16 cellular contexts compared by ENCODE assay signal in the genomic region with DNA sequence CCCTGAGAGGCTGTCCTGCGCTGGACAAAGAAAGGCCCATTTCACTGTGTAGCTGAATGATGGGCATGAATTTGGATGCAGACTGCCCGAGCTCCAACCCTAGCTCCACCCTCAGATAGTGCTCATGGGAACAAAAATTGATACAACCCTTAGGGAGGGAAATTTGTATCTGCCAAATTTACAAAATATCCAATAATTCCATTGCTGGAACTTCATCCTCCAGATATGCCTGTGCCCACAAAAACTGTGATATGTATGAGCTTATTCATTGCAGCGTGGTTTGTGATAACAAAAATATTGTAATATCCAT. TPM values are rescaled to one million over a fixed set of nuclear protein-coding genes. Genes with fewer than 3 reads are reported as not detected.
DNase-seq lines count a peak whose midpoint lies in the region; ATAC-seq, FAIRE-seq and TF ChIP-seq lines count a peak whose summit lies in the region.
"Had no signal": no experiment of that assay in that cellular context is flagged by ENCODE, and none has a peak within 500 bp of the region (broad histone marks: within the 10 kb centered on the region; RNA-seq: fewer than 3 reads in every experiment).

No MANE protein-coding gene starts in this region.

- H3K4me1 ChIP-seq in PC-3 (ENCODE audit: insufficient read depth, low read length) (0 out of 2 replicates have a peak, but pooled peaks cover 4% of the 10 kb centered on the region), H1 (replicated peaks in 1 of 4; ENCODE audit: control insufficient read depth in 3 of 4, insufficient read depth in 4 of 4, low read length in 3 of 4) (peaks cover 0 to 2% (median 0%) of the 10 kb centered on the region in 4 experiments; a peak in 3 of 7 replicates), uterus (no peaks in the 10 kb centered on the region)

- intact Hi-C loops in PC-3 (cut with micrococcal nuclease), result loop anchor here (2.0 kb wide), 1 partner anchor 55 kb away; a partner anchor contains a TSS
- intact Hi-C loops in left colon (cut with DNase I, micrococcal nuclease), result no loop called here
- intact Hi-C loops in activated T-helper 2 cell treated with anti-CD3 and anti-CD28 coated beads, Interferon-gamma antibody, Interleukin-2, Interleukin-4, amounts not matched to agents 10 μg/mL and 5 μg/mL and 100 μg/mL, durations not matched to agents 14 hours and 24 hours and 36 hours (cut with micrococcal nuclease), result no loop called here
- intact Hi-C loops in uterus (cut with DNase I; ENCODE audit: low total_unique reads), result no loop called here

- no peaks in the 10 kb centered on the region for H3K79me2 ChIP-seq in PC-3 (ENCODE audit: low read length)
- no peaks in the 10 kb centered on the region for H3K79me2 ChIP-seq in H1 (ENCODE audit: control insufficient read depth in 1 of 2, insufficient read depth in 2 of 2, low read length in 2 of 2)

- no peaks in the 10 kb centered on the region for H3K9me2 ChIP-seq in PC-3 (replicated peaks; ENCODE audit: low read length)

- H3K9ac ChIP-seq in PC-3 (ENCODE audit: low read length) (no peak overlapping the region), H1 (replicated peaks in 1 of 4; ENCODE audit: extremely low read depth in 1 of 4, low read depth in 3 of 4, low read length in 3 of 4) (no peak overlapping the region)

- no peak overlapping the region for H3K4me3 Mint-ChIP-seq in type B pancreatic cell
- H3K4me3 Mint-ChIP-seq in activated T-helper 2 cell treated with anti-CD3 and anti-CD28 coated beads, Interferon-gamma antibody, Interleukin-2, Interleukin-4, amounts not matched to agents 10 μg/mL and 5 μg/mL and 100 μg/mL, durations not matched to agents 14 hours and 24 hours and 36 hours (ENCODE audit: low read depth), result no peak overlapping the region
- H3K4me3 Mint-ChIP-seq: CD14-positive monocyte, T-cell had no signal

- TF ChIP-seq POLR2A in H1 (IDR thresholded peaks at IDR 0.05; ENCODE audit: control extremely low read depth in 1 of 2, low read depth in 2 of 2, low read length in 2 of 2), result no peak
- no peak for TF ChIP-seq POLR2A in uterus (IDR thresholded peaks at IDR 0.05)

- no TSS peak for BruUV-seq in PC-3 (replicated peaks; lab: Mats Ljungman, UMichigan)

- no peak for ATAC-seq in PC-3
- no peak for ATAC-seq in left colon
- ATAC-seq: T-cell had no signal

- no peak for DNase-seq in PC-3
- DNase-seq in H1 (ENCODE audit: low read depth in 1 of 2, low spot score in 2 of 2), result no peak
- DNase-seq in type B pancreatic cell (ENCODE audit: extremely low spot score, unreplicated experiment), result no peak
- no peak for DNase-seq in left colon
- DNase-seq in activated T-helper 2 cell treated with anti-CD3 and anti-CD28 coated beads, Interferon-gamma antibody, Interleukin-2, Interleukin-4, amounts not matched to agents 10 μg/mL and 5 μg/mL and 100 μg/mL, durations not matched to agents 14 hours and 24 hours and 36 hours (ENCODE audit: low spot score), result no peak
- no peak for DNase-seq in uterus
- DNase-seq: AML-193, DMS79 treated with DMSO at 0.1 percent for 48 hours, NCI-H187 treated with DMSO at 0.1 percent for 48 hours, NCI-H524 treated with DMSO at 0.1 percent for 48 hours, SHP77 treated with DMSO at 0.1 percent for 48 hours, T-cell had no signal

- CTCF ChIA-PET in PC-3 (lab: Charles Lee) (no interaction called here), H1 (lab: Charles Lee; ENCODE audit: partially characterized antibody) (interaction anchor here (1.0 to 8.6 kb wide), 26 partner anchors 8 to 130 kb away, joined by 3 to 90 read pairs (median 6); a partner anchor contains a TSS)

- H2BK120ac ChIP-seq in H1 (replicated peaks; ENCODE audit: low read depth, low read length), result no peak overlapping the region

- no peak overlapping the region for H4K8ac ChIP-seq in H1 (ENCODE audit: extremely low read depth, insufficient read depth, low read length)

- H3K56ac ChIP-seq in H1 (replicated peaks; ENCODE audit: insufficient read length, low read depth, low read length), result no peak overlapping the region

- peak; percentile 1; the same call in 1 of the 2 replicates for TF ChIP-seq CTCF in LNCAP (IDR thresholded peaks at IDR 0.05)
- TF ChIP-seq CTCF in PC-3 (conservative IDR thresholded peaks at IDR 0.05; ENCODE audit: low read depth, low read length), result no peak
- no peak for TF ChIP-seq CTCF in H1 (IDR thresholded peaks at IDR 0.05; ENCODE audit: control extremely low read depth in 1 of 3, insufficient read depth in 1 of 3, low read depth in 1 of 3, low read length in 3 of 3)
- peak; percentile 4 for TF ChIP-seq CTCF in type B pancreatic cell (conservative IDR thresholded peaks at IDR 0.05)
- no peak for TF ChIP-seq CTCF in uterus (IDR thresholded peaks at IDR 0.05)

- H2BK5ac ChIP-seq in H1 (ENCODE audit: low read depth, low read length), result no peak overlapping the region

- H2BK12ac ChIP-seq in H1 (ENCODE audit: low read depth, low read length), result no peak overlapping the region

- peaks cover 3% of the 10 kb centered on the region for H3K27me3 Mint-ChIP-seq in type B pancreatic cell
- H3K27me3 Mint-ChIP-seq in activated T-helper 2 cell treated with anti-CD3 and anti-CD28 coated beads, Interferon-gamma antibody, Interleukin-2, Interleukin-4, amounts not matched to agents 10 μg/mL and 5 μg/mL and 100 μg/mL, durations not matched to agents 14 hours and 24 hours and 36 hours (ENCODE audit: low read depth), result peaks cover 4% of the 10 kb centered on the region

- no peaks in the 10 kb centered on the region for H3K9me3 ChIP-seq in PC-3 (ENCODE audit: low read length)
- H3K9me3 ChIP-seq in H1 (ENCODE audit: insufficient read depth in 2 of 2, low read depth in 1 of 2, low read length in 1 of 2), result no peaks in the 10 kb centered on the region
- H3K9me3 ChIP-seq in uterus, result no peaks in the 10 kb centered on the region

- H3K4ac ChIP-seq in H1 (replicated peaks; ENCODE audit: insufficient read length, low read depth, low read length), result no peak overlapping the region

- no peak overlapping the region for H2BK15ac ChIP-seq in H1 (ENCODE audit: low read length)

- H3K23ac ChIP-seq in H1 (ENCODE audit: insufficient read length), result no peak overlapping the region

- H3K4me3 ChIP-seq in PC-3 (ENCODE audit: low read length) (no peak overlapping the region; the same call in 1 of the 2 replicates), H1 (ENCODE audit: extremely low read depth in 1 of 4, insufficient read depth in 2 of 4, low read depth in 3 of 4, low read length in 4 of 4) (no peak overlapping the region), uterus (no peak overlapping the region)
- H3K4me3 ChIP-seq: K562 had no signal

- H3K4me2 ChIP-seq in PC-3 (ENCODE audit: low read length) (peak overlapping the region; percentile 29), H1 (ENCODE audit: insufficient read depth in 1 of 2, low read depth in 2 of 2, low read length in 2 of 2) (peak overlapping the region in 1 of 2 experiments; percentile 31; a peak in 2 of 4 replicates)

- H3K27me3 ChIP-seq in PC-3 (ENCODE audit: low read length) (peaks cover 46% of the 10 kb centered on the region), H1 (replicated peaks in 1 of 4; ENCODE audit: control insufficient read depth in 3 of 4, extremely low read depth in 1 of 4, insufficient read depth in 3 of 4, low read length in 3 of 4) (no peaks in the 10 kb centered on the region), uterus (no peaks in the 10 kb centered on the region)

- no peak overlapping the region for H3K18ac ChIP-seq in H1 (ENCODE audit: extremely low read depth, low read length)

- H3K4me1 Mint-ChIP-seq in type B pancreatic cell (ENCODE audit: unreplicated experiment), result peaks cover 6% of the 10 kb centered on the region
- H3K4me1 Mint-ChIP-seq in activated T-helper 2 cell treated with anti-CD3 and anti-CD28 coated beads, Interferon-gamma antibody, Interleukin-2, Interleukin-4, amounts not matched to agents 10 μg/mL and 5 μg/mL and 100 μg/mL, durations not matched to agents 14 hours and 24 hours and 36 hours (ENCODE audit: low read depth), result no peaks in the 10 kb centered on the region
- H3K4me1 Mint-ChIP-seq: T-cell had no signal

- H4K20me1 ChIP-seq in PC-3 (ENCODE audit: low read length) (no peaks in the 10 kb centered on the region), H1 (replicated peaks in 1 of 2; ENCODE audit: control insufficient read depth in 1 of 2, insufficient read depth in 2 of 2, low read length in 2 of 2) (no peaks in the 10 kb centered on the region)

- H3K79me1 ChIP-seq in H1 (ENCODE audit: low read depth, low read length), result no peaks in the 10 kb centered on the region

- peaks cover 2% of the 10 kb centered on the region; the same call in 1 of the 2 replicates for H3K23me2 ChIP-seq in H1 (ENCODE audit: low read depth, low read length)

- H3K14ac ChIP-seq in H1 (ENCODE audit: insufficient read length), result no peak overlapping the region

- H4K5ac ChIP-seq in H1 (ENCODE audit: insufficient read length, low read depth, low read length), result no peak overlapping the region

- POLR2A ChIA-PET in PC-3 (lab: Charles Lee; ENCODE audit: unreplicated experiment), result no interaction called here
- POLR2A ChIA-PET in H1 (lab: Charles Lee; ENCODE audit: partially characterized antibody), result no interaction called here

- H3K27ac ChIP-seq in PC-3 (ENCODE audit: low read length) (no peak overlapping the region), H1 (ENCODE audit: low read depth, low read length) (no peak overlapping the region), uterus (no peak overlapping the region)

- no peak for TF ChIP-seq EP300 in H1 (IDR thresholded peaks at IDR 0.05; ENCODE audit: borderline replicate concordance in 1 of 2, low read depth in 2 of 2, low read length in 2 of 2)

- peak overlapping the region; percentile 8 for H2AFZ ChIP-seq in PC-3 (ENCODE audit: low read length)
- peak overlapping the region; percentile 93 for H2AFZ ChIP-seq in H1 (ENCODE audit: low read length)

- no peaks in the 10 kb centered on the region for H3K9me3 Mint-ChIP-seq in type B pancreatic cell
- no peaks in the 10 kb centered on the region for H3K9me3 Mint-ChIP-seq in activated T-helper 2 cell treated with anti-CD3 and anti-CD28 coated beads, Interferon-gamma antibody, Interleukin-2, Interleukin-4, amounts not matched to agents 10 μg/mL and 5 μg/mL and 100 μg/mL, durations not matched to agents 14 hours and 24 hours and 36 hours
- H3K9me3 Mint-ChIP-seq: T-cell had no signal

- FAIRE-seq in H1 (lab: Jason Lieb, UNC), result no peak

- H2AK5ac ChIP-seq in H1 (ENCODE audit: low read depth, low read length), result no peak overlapping the region

- no peaks in the 10 kb centered on the region for H3K36me3 Mint-ChIP-seq in type B pancreatic cell
- no peaks in the 10 kb centered on the region for H3K36me3 Mint-ChIP-seq in activated T-helper 2 cell treated with anti-CD3 and anti-CD28 coated beads, Interferon-gamma antibody, Interleukin-2, Interleukin-4, amounts not matched to agents 10 μg/mL and 5 μg/mL and 100 μg/mL, durations not matched to agents 14 hours and 24 hours and 36 hours (ENCODE audit: low read depth)
- H3K36me3 Mint-ChIP-seq: CD14-positive monocyte, T-cell had no signal

- H3K27ac Mint-ChIP-seq in type B pancreatic cell, result no peak overlapping the region
- H3K27ac Mint-ChIP-seq in activated T-helper 2 cell treated with anti-CD3 and anti-CD28 coated beads, Interferon-gamma antibody, Interleukin-2, Interleukin-4, amounts not matched to agents 10 μg/mL and 5 μg/mL and 100 μg/mL, durations not matched to agents 14 hours and 24 hours and 36 hours, result no peak overlapping the region
- H3K27ac Mint-ChIP-seq: CD14-positive monocyte, T-cell had no signal

- WGBS in H1 (ENCODE audit: extremely low coverage in 1 of 2, insufficient coverage in 1 of 2, insufficient read length in 1 of 2, insufficient replicate concordance in 2 of 2, low coverage in 1 of 2, low lambda C conversion rate in 2 of 2, missing lambda C conversion rate in 1 of 2), 2 experiments, result 73% methylated on average over 3 of the region's 3 CpGs; no CpG with 5 or more reads in 1 of the 2 experiments

- H2BK20ac ChIP-seq in H1 (ENCODE audit: low read length), result no peak overlapping the region

- TF ChIP-seq RAD21 in H1 (IDR thresholded peaks at IDR 0.05 in 1 of 2, conservative IDR thresholded peaks at IDR 0.05 in 1 of 2; ENCODE audit: low read depth in 2 of 2, low read length in 2 of 2), result no peak

- no peaks in the 10 kb centered on the region for H3F3A ChIP-seq in PC-3 (ENCODE audit: low read length, unreplicated experiment)

- H4K91ac ChIP-seq in H1 (replicated peaks; ENCODE audit: insufficient read length, low read length), result no peak overlapping the region

- no peaks in the 10 kb centered on the region for H3K36me3 ChIP-seq in PC-3 (ENCODE audit: low read depth, low read length)
- no peaks in the 10 kb centered on the region for H3K36me3 ChIP-seq in H1 (ENCODE audit: control insufficient read depth in 2 of 4, insufficient read depth in 4 of 4, low read length in 3 of 4)
- H3K36me3 ChIP-seq in uterus, result no peaks in the 10 kb centered on the region

RNA-seq across cellular contexts. Expression of a gene that starts 2.1 kb away (rescaled TPM):
- not detected in 2 replicates for total RNA-seq in PC-3 (2014; rRNA removed)
- not detected in 2 replicates for total RNA-seq in H1 (2021; fragmentation: NEBNext Ultra II Directional; extraction: Animal tissue kit (Norgen Biotek cat#: 25700))
- not detected in 2 replicates for polyA plus RNA-seq in H1 (2011; rRNA removed)
- polyA plus RNA-seq in H1 (2011; cell fraction: cytosol; rRNA removed), result not detected
- polyA plus RNA-seq in H1 (2011; cell fraction: nucleus; rRNA removed), result not detected
- not detected in 4 replicates for polyA plus RNA-seq in H1 (2012, experiment 1 of 2)
- polyA plus RNA-seq in H1 (2012, experiment 2 of 2), result not detected
- not detected for polyA plus RNA-seq in H1 (2013, experiment 1 of 2)
- not detected for polyA plus RNA-seq in H1 (2013, experiment 2 of 2)
- not detected in 2 replicates for polyA minus RNA-seq in H1 (2011; rRNA and poly(A)+ RNA removed)
- not detected for polyA minus RNA-seq in H1 (2011; cell fraction: cytosol; rRNA and poly(A)+ RNA removed)
- polyA minus RNA-seq in H1 (2011; cell fraction: nucleus; rRNA and poly(A)+ RNA removed), result not detected
- 2.7 and 2.8 TPM in 2 replicates for total RNA-seq in type B pancreatic cell (ENCODE audit: low replicate concordance)
- 10 to 100 TPM; 25.0 to 51.0 TPM for total RNA-seq in left colon
- not detected in 2 replicates for total RNA-seq in activated T-helper 2 cell treated with anti-CD3 and anti-CD28 coated beads, Interferon-gamma antibody, Interleukin-2, Interleukin-4, amounts not matched to agents 10 μg/mL and 5 μg/mL and 100 μg/mL, durations not matched to agents 14 hours and 24 hours and 36 hours
- total RNA-seq in uterus, result 1 to 10 TPM in 2 of 4 donors, under 1 TPM in 1, not detected in 1; 0.98 to 9.5 (median 2.1) TPM
- total RNA-seq: K562, M059J, T-cell had no signal
- polyA plus RNA-seq: CD14-positive monocyte, K562 had no signal

RNA-seq across cellular contexts. Expression of a gene that starts 23.1 kb away (rescaled TPM):
- total RNA-seq in PC-3 (2014; rRNA removed) (not detected in 2 replicates), type B pancreatic cell (ENCODE audit: low replicate concordance) (0.75 and 3.5 TPM in 2 replicates), left colon (not detected), uterus (not detected)
- not detected in 2 replicates for total RNA-seq in H1 (2021; fragmentation: NEBNext Ultra II Directional; extraction: Animal tissue kit (Norgen Biotek cat#: 25700))
- not detected in 2 replicates for polyA plus RNA-seq in H1 (2011; rRNA removed)
- not detected for polyA plus RNA-seq in H1 (2011; cell fraction: cytosol; rRNA removed)
- not detected for polyA plus RNA-seq in H1 (2011; cell fraction: nucleus; rRNA removed)
- polyA plus RNA-seq in H1 (2012, experiment 1 of 2), result not detected in 4 replicates
- polyA plus RNA-seq in H1 (2012, experiment 2 of 2), result not detected
- polyA plus RNA-seq in H1 (2013, experiment 1 of 2), result not detected
- polyA plus RNA-seq in H1 (2013, experiment 2 of 2), result not detected
- not detected in 2 replicates for polyA minus RNA-seq in H1 (2011; rRNA and poly(A)+ RNA removed)
- polyA minus RNA-seq in H1 (2011; cell fraction: cytosol; rRNA and poly(A)+ RNA removed), result not detected
- polyA minus RNA-seq in H1 (2011; cell fraction: nucleus; rRNA and poly(A)+ RNA removed), result not detected
- total RNA-seq in activated T-helper 2 cell treated with anti-CD3 and anti-CD28 coated beads, Interferon-gamma antibody, Interleukin-2, Interleukin-4, amounts not matched to agents 10 μg/mL and 5 μg/mL and 100 μg/mL, durations not matched to agents 14 hours and 24 hours and 36 hours, result not detected in 2 replicates
- total RNA-seq: K562, M059J, T-cell had no signal
- polyA plus RNA-seq: CD14-positive monocyte, K562 had no signal

RNA-seq across cellular contexts. Expression of a gene that starts 55.2 kb away (rescaled TPM):
- not detected in 2 replicates for total RNA-seq in PC-3 (2014; rRNA removed)
- 0.17 TPM in 1 of 2 replicates, not detected in the other for total RNA-seq in H1 (2021; fragmentation: NEBNext Ultra II Directional; extraction: Animal tissue kit (Norgen Biotek cat#: 25700))
- 0.15 and 0.41 TPM in 2 replicates for polyA plus RNA-seq in H1 (2011; rRNA removed)
- polyA plus RNA-seq in H1 (2011; cell fraction: cytosol; rRNA removed), result 0.04 TPM
- polyA plus RNA-seq in H1 (2011; cell fraction: nucleus; rRNA removed), result 0.24 TPM
- polyA plus RNA-seq in H1 (2012, experiment 1 of 2), result 0.20 to 0.27 TPM in 2 of 4 replicates, not detected in the others
- polyA plus RNA-seq in H1 (2012, experiment 2 of 2), result not detected
- polyA plus RNA-seq in H1 (2013, experiment 1 of 2), result 0.32 TPM
- 0.20 TPM for polyA plus RNA-seq in H1 (2013, experiment 2 of 2)
- 1.3 TPM in 1 of 2 replicates, not detected in the other for polyA minus RNA-seq in H1 (2011; rRNA and poly(A)+ RNA removed)
- polyA minus RNA-seq in H1 (2011; cell fraction: cytosol; rRNA and poly(A)+ RNA removed), result not detected
- not detected for polyA minus RNA-seq in H1 (2011; cell fraction: nucleus; rRNA and poly(A)+ RNA removed)
- total RNA-seq in type B pancreatic cell (ENCODE audit: low replicate concordance), result 0.27 TPM in 1 of 2 replicates, not detected in the other
- total RNA-seq in left colon, result not detected
- total RNA-seq in activated T-helper 2 cell treated with anti-CD3 and anti-CD28 coated beads, Interferon-gamma antibody, Interleukin-2, Interleukin-4, amounts not matched to agents 10 μg/mL and 5 μg/mL and 100 μg/mL, durations not matched to agents 14 hours and 24 hours and 36 hours, result not detected in 2 replicates
- not detected for total RNA-seq in uterus
- total RNA-seq: K562, M059J, T-cell had no signal
- polyA plus RNA-seq: CD14-positive monocyte, K562 had no signal

Comparison
In these comparisons a context has a peak if more than half of its experiments do, and no peak if none do; other contexts are left out.
1. CTCF ChIP-seq: peak in LNCAP (single experiment) and type B pancreatic cell (single experiment); none in PC-3 (single experiment), H1 (0 of 3) and uterus (0 of 4).